Comparison of ENCODE assay signal across 16 cellular contexts in the genomic region with DNA sequence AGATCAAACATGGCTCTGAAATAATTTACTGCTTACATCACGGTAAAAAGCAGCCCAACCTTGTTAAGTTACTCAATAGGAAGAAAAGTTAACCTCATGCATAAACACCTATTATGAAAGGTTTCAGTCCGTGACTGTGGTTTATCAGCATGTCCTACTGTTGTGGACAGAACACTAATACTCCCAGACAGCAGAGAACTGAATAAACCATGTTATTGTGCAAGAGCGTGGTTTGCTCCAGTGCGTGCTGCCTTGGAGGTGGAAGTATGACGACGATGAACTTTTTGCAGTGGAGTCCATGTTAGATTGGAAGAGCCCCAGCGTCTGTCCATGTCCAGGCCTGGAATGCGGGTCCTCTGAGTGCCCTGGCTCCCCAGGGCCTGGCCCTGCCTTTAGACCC. TPM values are rescaled to one million over a fixed set of nuclear protein-coding genes. Genes with fewer than 3 reads are reported as not detected.
DNase-seq lines count a peak whose midpoint lies in the region; ATAC-seq, FAIRE-seq and TF ChIP-seq lines count a peak whose summit lies in the region.
"Had no signal": no experiment of that assay in that cellular context is flagged by ENCODE, and none has a peak within 500 bp of the region (broad histone marks: within the 10 kb centered on the region; RNA-seq: fewer than 3 reads in every experiment).

No MANE protein-coding gene starts in this region.

- intact Hi-C loops in psoas muscle (cut with DNase I) (no loop called here), kidney (cut with DNase I) (no loop called here)
- intact Hi-C loops in activated naive CD4-positive, alpha-beta T cell treated with anti-CD3 and anti-CD28 coated beads for 36 hours (cut with micrococcal nuclease): no loop called here

- CTCF ChIA-PET in activated naive CD4-positive, alpha-beta T cell treated with anti-CD3 and anti-CD28 coated beads for 36 hours (lab: Charles Lee): interaction anchor here (1.3 kb wide), 1 partner anchor 12 kb away, joined by 4 read pairs; no protein-coding TSS in a partner anchor

- no peaks in the 10 kb centered on the region for H3K36me3 Mint-ChIP-seq in HFFc6 (ENCODE audit: low read depth)
- H3K36me3 Mint-ChIP-seq in activated naive CD4-positive, alpha-beta T cell treated with anti-CD3 and anti-CD28 coated beads for 36 hours (ENCODE audit: low read depth): no peaks in the 10 kb centered on the region
- H3K36me3 Mint-ChIP-seq: memory B cell; stimulated activated memory B cell treated with anti-CD40 and anti-IgM and Interleukin-4, amounts not matched to agents 10 μg/mL and 1 μg/mL and 100 μg/mL, for 72 hours had no signal

- no peaks in the 10 kb centered on the region for H3K27me3 ChIP-seq in psoas muscle (ENCODE audit: insufficient read depth in 3 of 3, low read length in 2 of 3)
- H3K27me3 ChIP-seq: ovary had no signal

- 91 to 93% (median 91%) methylated on average over 8 of the region's 8 CpGs for WGBS in psoas muscle, 3 donors

- H3K36me3 ChIP-seq in psoas muscle (ENCODE audit: insufficient read depth in 1 of 2, low read depth in 1 of 2) (no peaks in the 10 kb centered on the region), kidney (ENCODE audit: control insufficient read depth in 1 of 2, insufficient read depth in 2 of 2, low read length in 2 of 2) (peaks cover 0 to 3% of the 10 kb centered on the region in 2 donors)
- H3K36me3 ChIP-seq: ovary had no signal

- FAIRE-seq in kidney (lab: Jason Lieb, UNC): no peak

- no peak overlapping the region for H3K9ac ChIP-seq in kidney (ENCODE audit: low read length in 2 of 2)

- no peaks in the 10 kb centered on the region for H3K9me3 Mint-ChIP-seq in HFFc6
- no peaks in the 10 kb centered on the region for H3K9me3 Mint-ChIP-seq in activated naive CD4-positive, alpha-beta T cell treated with anti-CD3 and anti-CD28 coated beads for 36 hours
- H3K9me3 Mint-ChIP-seq: memory B cell; stimulated activated memory B cell treated with anti-CD40 and anti-IgM and Interleukin-4, amounts not matched to agents 10 μg/mL and 1 μg/mL and 100 μg/mL, for 72 hours had no signal

- H3K4me1 ChIP-seq in psoas muscle (no peaks in the 10 kb centered on the region), kidney (ENCODE audit: control insufficient read depth in 1 of 2, insufficient read depth in 1 of 2, low read depth in 1 of 2, low read length in 2 of 2) (no peaks in the 10 kb centered on the region)

- TF ChIP-seq CTCF in HFFc6 (IDR thresholded peaks at IDR 0.05): no peak
- no peak for TF ChIP-seq CTCF in psoas muscle (IDR thresholded peaks at IDR 0.05)
- no peak for TF ChIP-seq CTCF in kidney (IDR thresholded peaks at IDR 0.05; ENCODE audit: borderline replicate concordance, extremely low read depth, insufficient read depth)

- no peak for ATAC-seq in psoas muscle
- ATAC-seq: stimulated activated memory B cell treated with anti-CD40 and anti-IgM and Interleukin-4, amounts not matched to agents 10 μg/mL and 1 μg/mL and 100 μg/mL, for 72 hours had no signal

- peaks cover 25% of the 10 kb centered on the region for H3K4me1 Mint-ChIP-seq in HFFc6 (ENCODE audit: low read depth)
- no peaks in the 10 kb centered on the region for H3K4me1 Mint-ChIP-seq in activated naive CD4-positive, alpha-beta T cell treated with anti-CD3 and anti-CD28 coated beads for 36 hours (ENCODE audit: low read depth)

- no peak overlapping the region for H3K4me3 Mint-ChIP-seq in HFFc6
- no peak overlapping the region for H3K4me3 Mint-ChIP-seq in activated naive CD4-positive, alpha-beta T cell treated with anti-CD3 and anti-CD28 coated beads for 36 hours
- H3K4me3 Mint-ChIP-seq: memory B cell; stimulated activated memory B cell treated with anti-CD40 and anti-IgM and Interleukin-4, amounts not matched to agents 10 μg/mL and 1 μg/mL and 100 μg/mL, for 72 hours had no signal

- H3K27ac Mint-ChIP-seq in HFFc6: peak overlapping the region; percentile 22; the same call in 1 of the 2 replicates
- H3K27ac Mint-ChIP-seq in activated naive CD4-positive, alpha-beta T cell treated with anti-CD3 and anti-CD28 coated beads for 36 hours: no peak overlapping the region
- H3K27ac Mint-ChIP-seq: memory B cell had no signal

- no peaks in the 10 kb centered on the region for H3K9me3 ChIP-seq in psoas muscle
- no peaks in the 10 kb centered on the region for H3K9me3 ChIP-seq in kidney (ENCODE audit: control insufficient read depth in 1 of 2, low read length in 2 of 2)
- H3K9me3 ChIP-seq: ovary had no signal

- H3K4me3 ChIP-seq in psoas muscle (no peak overlapping the region), kidney (ENCODE audit: low read length in 2 of 2) (no peak overlapping the region)
- H3K4me3 ChIP-seq: ovary had no signal

- H3K27me3 Mint-ChIP-seq in HFFc6 (ENCODE audit: insufficient read depth): peaks cover 20% of the 10 kb centered on the region
- no peaks in the 10 kb centered on the region for H3K27me3 Mint-ChIP-seq in activated naive CD4-positive, alpha-beta T cell treated with anti-CD3 and anti-CD28 coated beads for 36 hours (ENCODE audit: low read depth)
- H3K27me3 Mint-ChIP-seq: memory B cell; stimulated activated memory B cell treated with anti-CD40 and anti-IgM and Interleukin-4, amounts not matched to agents 10 μg/mL and 1 μg/mL and 100 μg/mL, for 72 hours had no signal

- DNase-seq in HFFc6 (peak; percentile 85), SIG-M5 treated with dmso at 0.1 percent for 504 hours (lab: John Stamatoyannopoulos, UW; ENCODE audit: unreplicated experiment) (peak; percentile 76), fibroblast of gingiva (ENCODE audit: low read depth) (peak; percentile 63), renal cortical epithelial cell (ENCODE audit: low read depth) (peak; percentile 87), psoas muscle (no peak), cerebellar nuclear complex (lab: John Stamatoyannopoulos, UW) (no peak), kidney (no peak)
- no peak for DNase-seq in activated naive CD4-positive, alpha-beta T cell treated with anti-CD3 and anti-CD28 coated beads for 36 hours
- DNase-seq: activated CD8-positive, alpha-beta memory T cell treated with anti-CD3 and anti-CD28 coated beads, Interleukin-2, amount 50 U/mL, for 4 hours; effector memory CD4-positive, alpha-beta T cell; ovary; stimulated activated CD4-positive, alpha-beta T cell treated with anti-CD3 and anti-CD28 coated beads, Interleukin-2, amount 100 ng/mL, for 24 hours had no signal

- H3K27ac ChIP-seq in psoas muscle: no peak overlapping the region
- H3K27ac ChIP-seq in kidney (ENCODE audit: low read depth in 2 of 2, low read length in 2 of 2): no peak overlapping the region
- H3K27ac ChIP-seq: C4-2B, ovary, VCaP had no signal

RNA-seq across cellular contexts. Expression of a gene that starts 48.6 kb away (rescaled TPM):
- under 1 TPM in 2 of 6 experiments, not detected in 4; 0.02 to 0.10 TPM for total RNA-seq in HFFc6 (2021; fragmentation: NEBNext Ultra II Directional; extraction: Animal tissue kit (Norgen Biotek cat#: 25700))
- 17.2 and 18.3 TPM in 2 replicates for total RNA-seq in renal cortical epithelial cell
- total RNA-seq in psoas muscle: 1 to 10 TPM; 1.2 to 3.0 (median 2.2) TPM
- under 1 TPM; 0.53 to 0.77 (median 0.75) TPM for polyA plus RNA-seq in psoas muscle
- total RNA-seq in activated naive CD4-positive, alpha-beta T cell treated with anti-CD3 and anti-CD28 coated beads for 36 hours: under 1 TPM; 0.19 to 0.25 TPM
- total RNA-seq in kidney: 41.6 TPM
- polyA plus RNA-seq in kidney (ENCODE audit: insufficient read depth, low read depth, low replicate concordance): 4.6 TPM

RNA-seq across cellular contexts. Expression of a gene that starts 55.8 kb away (rescaled TPM):
- total RNA-seq in HFFc6 (2021; fragmentation: NEBNext Ultra II Directional; extraction: Animal tissue kit (Norgen Biotek cat#: 25700)): 10 to 100 TPM; 24.1 to 37.1 (median 33.0) TPM
- total RNA-seq in renal cortical epithelial cell (36.5 and 42.7 TPM in 2 replicates), psoas muscle (1 to 10 TPM; 1.1 to 2.5 (median 1.4) TPM), kidney (43.6 TPM)
- polyA plus RNA-seq in psoas muscle (1 to 10 TPM in 2 of 3 donors, under 1 TPM in 1; 0.86 to 1.5 (median 1.3) TPM), kidney (ENCODE audit: insufficient read depth, low read depth, low replicate concordance) (28.3 TPM)
- total RNA-seq in activated naive CD4-positive, alpha-beta T cell treated with anti-CD3 and anti-CD28 coated beads for 36 hours: 10 to 100 TPM; 23.2 to 23.6 TPM

Comparison
In these comparisons a context has a peak if more than half of its experiments do, and no peak if none do; other contexts are left out.
1. DNase-seq: peak in HFFc6 (single experiment), SIG-M5 treated with dmso at 0.1 percent for 504 hours (single experiment), fibroblast of gingiva (single experiment) and renal cortical epithelial cell (single experiment); none in psoas muscle (0 of 2), activated naive CD4-positive, alpha-beta T cell treated with anti-CD3 and anti-CD28 coated beads for 36 hours (single experiment), cerebellar nuclear complex (0 of 2) and kidney (single experiment).
2. RNA of a gene that starts 55.8 kb away (total RNA-seq): 43.6 TPM in kidney (single experiment), 36.5 to 42.7 TPM in renal cortical epithelial cell, 24.1 to 37.1 TPM in HFFc6 and 23.2 to 23.6 TPM in activated naive CD4-positive, alpha-beta T cell treated with anti-CD3 and anti-CD28 coated beads for 36 hours; 1.1 to 2.5 TPM in psoas muscle; every median in the first group is over 4 times any median in the second.